Comparison of ENCODE assay signal across 10 cellular contexts in genomic region chr11:113475160-113475761, GRCh38. TPM values are rescaled to one million over a fixed set of nuclear protein-coding genes. Genes with fewer than 3 reads are reported as not detected.
DNase-seq lines count a peak whose midpoint lies in the region; ATAC-seq and TF ChIP-seq lines count a peak whose summit lies in the region.
"Had no signal": no experiment of that assay in that cellular context is flagged by ENCODE, and none has a peak within 500 bp of the region (broad histone marks: within the 10 kb centered on the region; RNA-seq: fewer than 3 reads in every experiment).

TSS of gene DRD2 (minus strand) at chr11:113475398. CDS start at chr11:113424651, 50,747 bp downstream.

- no peaks in the 10 kb centered on the region for H3K36me3 Mint-ChIP-seq in activated CD8-positive, alpha-beta T cell treated with anti-CD3 and anti-CD28 coated beads, Interleukin-2, amount 10 ng/mL, durations not matched to agents 7 days and 5 days (ENCODE audit: low read depth)
- H3K36me3 Mint-ChIP-seq in activated CD8-positive, alpha-beta T cell treated with anti-CD3 and anti-CD28 coated beads for 36 hours (ENCODE audit: low read depth) = peaks cover 1% of the 10 kb centered on the region
- H3K36me3 Mint-ChIP-seq in T-helper 17 cell (ENCODE audit: low read depth) = no peaks in the 10 kb centered on the region
- no peaks in the 10 kb centered on the region for H3K36me3 Mint-ChIP-seq in stimulated activated naive B cell treated with anti-CD40 and anti-IgM and Interleukin-4, amounts not matched to agents 10 μg/mL and 1 μg/mL and 100 μg/mL, for 72 hours

- no peak within 1 kb of the TSS for H3K27ac Mint-ChIP-seq in activated CD8-positive, alpha-beta T cell treated with anti-CD3 and anti-CD28 coated beads, Interleukin-2, amount 10 ng/mL, durations not matched to agents 7 days and 5 days
- H3K27ac Mint-ChIP-seq in activated CD8-positive, alpha-beta T cell treated with anti-CD3 and anti-CD28 coated beads for 36 hours = no peak within 1 kb of the TSS
- H3K27ac Mint-ChIP-seq in T-helper 17 cell = no peak within 1 kb of the TSS
- H3K27ac Mint-ChIP-seq in stimulated activated naive B cell treated with anti-CD40 and anti-IgM and Interleukin-4, amounts not matched to agents 10 μg/mL and 1 μg/mL and 100 μg/mL, for 72 hours = peak within 1 kb of the TSS; percentile 60
- H3K27ac Mint-ChIP-seq: dendritic cell treated with granulocyte-macrophage colony-stimulating factor and Interleukin-4, amounts not matched to agents 40 ng/mL and 50 ng/mL, for 4 days had no signal

- peaks cover 6% of the 10 kb centered on the region for H3K4me1 Mint-ChIP-seq in activated CD8-positive, alpha-beta T cell treated with anti-CD3 and anti-CD28 coated beads, Interleukin-2, amount 10 ng/mL, durations not matched to agents 7 days and 5 days (ENCODE audit: low read depth)
- peaks cover 3% of the 10 kb centered on the region for H3K4me1 Mint-ChIP-seq in activated CD8-positive, alpha-beta T cell treated with anti-CD3 and anti-CD28 coated beads for 36 hours (ENCODE audit: low read depth)
- H3K4me1 Mint-ChIP-seq in T-helper 17 cell = peaks cover 5% of the 10 kb centered on the region
- peaks cover 5% of the 10 kb centered on the region in 2 donors for H3K4me1 Mint-ChIP-seq in stimulated activated naive B cell treated with anti-CD40 and anti-IgM and Interleukin-4, amounts not matched to agents 10 μg/mL and 1 μg/mL and 100 μg/mL, for 72 hours

- TF ChIP-seq CTCF in activated CD8-positive, alpha-beta T cell treated with anti-CD3 and anti-CD28 coated beads for 36 hours (IDR thresholded peaks at IDR 0.05) = no peak

- no peak for ATAC-seq in activated CD8-positive, alpha-beta T cell treated with anti-CD3 and anti-CD28 coated beads, Interleukin-2, amount 10 ng/mL, durations not matched to agents 7 days and 5 days
- no peak for ATAC-seq in activated CD8-positive, alpha-beta T cell treated with anti-CD3 and anti-CD28 coated beads for 36 hours
- ATAC-seq in T-helper 17 cell (no peak), GM18502 (IDR thresholded peaks at IDR 0.05; ENCODE audit: poor library complexity, unreplicated experiment) (no peak)
- ATAC-seq in stimulated activated naive B cell treated with anti-CD40 and anti-IgM and Interleukin-4, amounts not matched to agents 10 μg/mL and 1 μg/mL and 100 μg/mL, for 72 hours (replicated peaks) = peak in 1 of 2 donors; percentile 29

- intact Hi-C loops in activated CD8-positive, alpha-beta T cell treated with anti-CD3 and anti-CD28 coated beads for 36 hours (cut with micrococcal nuclease) = no loop called here

- H3K9me3 ChIP-seq in T-helper 17 cell (ENCODE audit: control insufficient read depth, low read length, poor library complexity, severe bottlenecking) = no peaks in the 10 kb centered on the region
- H3K9me3 ChIP-seq: neutrophil had no signal

- POLR2A ChIA-PET in activated CD8-positive, alpha-beta T cell treated with anti-CD3 and anti-CD28 coated beads, Interleukin-2, amount 10 ng/mL, durations not matched to agents 7 days and 5 days (lab: Charles Lee) = interaction anchor here (0.5 to 0.6 kb wide), 2 partner anchors 37 to 1512 kb away, joined by 3 read pairs; no protein-coding TSS in a partner anchor
- POLR2A ChIA-PET in activated CD8-positive, alpha-beta T cell treated with anti-CD3 and anti-CD28 coated beads for 36 hours (lab: Charles Lee) = no interaction called here

- no peak for DNase-seq in activated CD8-positive, alpha-beta T cell treated with anti-CD3 and anti-CD28 coated beads, Interleukin-2, amount 10 ng/mL, durations not matched to agents 7 days and 5 days
- no peak for DNase-seq in activated CD8-positive, alpha-beta T cell treated with anti-CD3 and anti-CD28 coated beads for 36 hours
- no peak for DNase-seq in T-helper 17 cell
- no peak for DNase-seq in stimulated activated naive B cell treated with anti-CD40 and anti-IgM and Interleukin-4, amounts not matched to agents 10 μg/mL and 1 μg/mL and 100 μg/mL, for 72 hours
- DNase-seq in activated naive CD4-positive, alpha-beta T cell (lab: John Stamatoyannopoulos, UW) = no peak
- no peak for DNase-seq in stimulated activated CD8-positive, alpha-beta memory T cell treated with anti-CD3 and anti-CD28 coated beads, Interleukin-4, amount 100 ng/mL, for 48 hours

- H3K9me3 Mint-ChIP-seq in activated CD8-positive, alpha-beta T cell treated with anti-CD3 and anti-CD28 coated beads, Interleukin-2, amount 10 ng/mL, durations not matched to agents 7 days and 5 days (ENCODE audit: insufficient read depth) = no peaks in the 10 kb centered on the region
- no peaks in the 10 kb centered on the region for H3K9me3 Mint-ChIP-seq in activated CD8-positive, alpha-beta T cell treated with anti-CD3 and anti-CD28 coated beads for 36 hours
- no peaks in the 10 kb centered on the region for H3K9me3 Mint-ChIP-seq in stimulated activated naive B cell treated with anti-CD40 and anti-IgM and Interleukin-4, amounts not matched to agents 10 μg/mL and 1 μg/mL and 100 μg/mL, for 72 hours
- H3K9me3 Mint-ChIP-seq: dendritic cell treated with granulocyte-macrophage colony-stimulating factor and Interleukin-4, amounts not matched to agents 40 ng/mL and 50 ng/mL, for 4 days had no signal

- CTCF ChIA-PET in activated CD8-positive, alpha-beta T cell treated with anti-CD3 and anti-CD28 coated beads, Interleukin-2, amount 10 ng/mL, durations not matched to agents 7 days and 5 days (lab: Charles Lee) = no interaction called here
- CTCF ChIA-PET in activated CD8-positive, alpha-beta T cell treated with anti-CD3 and anti-CD28 coated beads for 36 hours (lab: Charles Lee) = no interaction called here

- peak within 1 kb of the TSS; percentile 22 for H3K4me3 Mint-ChIP-seq in activated CD8-positive, alpha-beta T cell treated with anti-CD3 and anti-CD28 coated beads, Interleukin-2, amount 10 ng/mL, durations not matched to agents 7 days and 5 days
- H3K4me3 Mint-ChIP-seq in activated CD8-positive, alpha-beta T cell treated with anti-CD3 and anti-CD28 coated beads for 36 hours = no peak within 1 kb of the TSS
- H3K4me3 Mint-ChIP-seq in T-helper 17 cell = peak within 1 kb of the TSS; percentile 56
- H3K4me3 Mint-ChIP-seq in stimulated activated naive B cell treated with anti-CD40 and anti-IgM and Interleukin-4, amounts not matched to agents 10 μg/mL and 1 μg/mL and 100 μg/mL, for 72 hours = peak within 1 kb of the TSS; percentile 34 to 45
- H3K4me3 Mint-ChIP-seq: dendritic cell treated with granulocyte-macrophage colony-stimulating factor and Interleukin-4, amounts not matched to agents 40 ng/mL and 50 ng/mL, for 4 days had no signal

- H3K27me3 Mint-ChIP-seq in activated CD8-positive, alpha-beta T cell treated with anti-CD3 and anti-CD28 coated beads, Interleukin-2, amount 10 ng/mL, durations not matched to agents 7 days and 5 days (ENCODE audit: low read depth) = peaks cover 51% of the 10 kb centered on the region
- peaks cover 53% of the 10 kb centered on the region for H3K27me3 Mint-ChIP-seq in activated CD8-positive, alpha-beta T cell treated with anti-CD3 and anti-CD28 coated beads for 36 hours
- H3K27me3 Mint-ChIP-seq in T-helper 17 cell = peaks cover 70% of the 10 kb centered on the region
- peaks cover 61 to 83% of the 10 kb centered on the region in 2 donors for H3K27me3 Mint-ChIP-seq in stimulated activated naive B cell treated with anti-CD40 and anti-IgM and Interleukin-4, amounts not matched to agents 10 μg/mL and 1 μg/mL and 100 μg/mL, for 72 hours

- H3K4me3 ChIP-seq in iPS-11a (ENCODE audit: low read depth, low read length) = peak within 1 kb of the TSS; percentile 41

RNA-seq across cellular contexts. Expression of gene DRD2, which starts in this region (rescaled TPM):
- total RNA-seq in activated CD8-positive, alpha-beta T cell treated with anti-CD3 and anti-CD28 coated beads, Interleukin-2, amount 10 ng/mL, durations not matched to agents 7 days and 5 days = not detected
- not detected for total RNA-seq in activated CD8-positive, alpha-beta T cell treated with anti-CD3 and anti-CD28 coated beads for 36 hours
- not detected for total RNA-seq in T-helper 17 cell
